8 cellular contexts compared by ENCODE assay signal in genomic region chr17:43545383-43545632, GRCh38. TPM values are rescaled to one million over a fixed set of nuclear protein-coding genes. Genes with fewer than 3 reads are reported as not detected.
DNase-seq lines count a peak whose midpoint lies in the region; ATAC-seq and TF ChIP-seq lines count a peak whose summit lies in the region.

No MANE protein-coding gene starts in this region.

- peak overlapping the region; percentile 75 for H3K4me3 ChIP-seq in SK-N-MC
- H3K4me3 ChIP-seq in duodenal mucosa (ENCODE audit: low read depth in 1 of 2, low read length in 2 of 2): peak overlapping the region; percentile 68 to 77
- peak overlapping the region; percentile 49 to 63 for H3K4me3 ChIP-seq in muscle layer of colon (ENCODE audit: low read depth in 1 of 2, low read length in 2 of 2)
- H3K4me3 ChIP-seq in vagina: peak overlapping the region; percentile 47 to 57

- DNase-seq in DMS53 treated with DMSO at 0.1 percent for 48 hours (lab: John Stamatoyannopoulos, UW; ENCODE audit: unreplicated experiment): peak; percentile 70
- DNase-seq in DMS53 (lab: John Stamatoyannopoulos, UW): no peak
- DNase-seq in SK-N-MC (ENCODE audit: low read depth, low spot score): no peak
- no peak for DNase-seq in vagina (ENCODE audit: extremely low spot score in 2 of 2)
- DNase-seq in NCI-H82 treated with DMSO at 0.1 percent for 48 hours (lab: John Stamatoyannopoulos, UW; ENCODE audit: unreplicated experiment): no peak

- H3K36me3 ChIP-seq in SK-N-MC (ENCODE audit: insufficient read depth, low read length) (no peaks in the 10 kb centered on the region), duodenal mucosa (ENCODE audit: control insufficient read depth in 1 of 2, insufficient read depth in 2 of 2, low read length in 2 of 2) (no peaks in the 10 kb centered on the region), muscle layer of colon (ENCODE audit: insufficient read depth, low read length) (no peaks in the 10 kb centered on the region), vagina (no peaks in the 10 kb centered on the region)

- H3K27me3 ChIP-seq in duodenal mucosa (ENCODE audit: control insufficient read depth in 1 of 2, insufficient read depth in 2 of 2, low read length in 2 of 2) (peaks cover 8 to 10% of the 10 kb centered on the region in 2 donors), muscle layer of colon (ENCODE audit: control insufficient read depth in 1 of 2, insufficient read depth in 2 of 2, low read length in 2 of 2) (peaks cover 25 to 48% of the 10 kb centered on the region in 2 donors), vagina (no peaks in the 10 kb centered on the region)

- H3K9me3 ChIP-seq in SK-N-MC (ENCODE audit: low read depth, low read length): no peaks in the 10 kb centered on the region
- no peaks in the 10 kb centered on the region for H3K9me3 ChIP-seq in duodenal mucosa (ENCODE audit: control insufficient read depth in 1 of 2, low read length in 2 of 2)
- no peaks in the 10 kb centered on the region for H3K9me3 ChIP-seq in muscle layer of colon (ENCODE audit: low read length)
- H3K9me3 ChIP-seq in vagina: no peaks in the 10 kb centered on the region

- H3K4me1 ChIP-seq in duodenal mucosa (ENCODE audit: control insufficient read depth in 1 of 2, insufficient read depth in 2 of 2, low read length in 2 of 2) (peaks cover 6 to 24% of the 10 kb centered on the region in 2 donors), muscle layer of colon (ENCODE audit: insufficient read depth, low read length) (peaks cover 15% of the 10 kb centered on the region), vagina (peaks cover 32% of the 10 kb centered on the region)

- intact Hi-C loops in vagina (cut with DNase I): no loop called here

- no peak overlapping the region for H3K27ac ChIP-seq in SK-N-MC
- H3K27ac ChIP-seq in duodenal mucosa (ENCODE audit: low read depth, low read length): no peak overlapping the region
- no peak overlapping the region for H3K27ac ChIP-seq in muscle layer of colon (ENCODE audit: low read depth, low read length)
- H3K27ac ChIP-seq in vagina: no peak overlapping the region

- H3K9ac ChIP-seq in SK-N-MC (ENCODE audit: insufficient read length) (no peak overlapping the region), duodenal mucosa (ENCODE audit: low read depth in 1 of 2, low read length in 2 of 2) (peak overlapping the region in 1 of 2 donors; percentile 47), muscle layer of colon (ENCODE audit: low read length) (no peak overlapping the region)

- no peak for ATAC-seq in HG03097 (IDR thresholded peaks at IDR 0.05; ENCODE audit: low FRiP score, unreplicated experiment)

- TF ChIP-seq CTCF in vagina (IDR thresholded peaks at IDR 0.05): no peak

- no peak for TF ChIP-seq POLR2A in vagina (IDR thresholded peaks at IDR 0.05)

RNA-seq across cellular contexts. Expression of gene ETV4, which starts 0.8 kb away (rescaled TPM):
- total RNA-seq in vagina: 5.4 TPM
